ENCODE assay signal across 8 cellular contexts in the genomic region with DNA sequence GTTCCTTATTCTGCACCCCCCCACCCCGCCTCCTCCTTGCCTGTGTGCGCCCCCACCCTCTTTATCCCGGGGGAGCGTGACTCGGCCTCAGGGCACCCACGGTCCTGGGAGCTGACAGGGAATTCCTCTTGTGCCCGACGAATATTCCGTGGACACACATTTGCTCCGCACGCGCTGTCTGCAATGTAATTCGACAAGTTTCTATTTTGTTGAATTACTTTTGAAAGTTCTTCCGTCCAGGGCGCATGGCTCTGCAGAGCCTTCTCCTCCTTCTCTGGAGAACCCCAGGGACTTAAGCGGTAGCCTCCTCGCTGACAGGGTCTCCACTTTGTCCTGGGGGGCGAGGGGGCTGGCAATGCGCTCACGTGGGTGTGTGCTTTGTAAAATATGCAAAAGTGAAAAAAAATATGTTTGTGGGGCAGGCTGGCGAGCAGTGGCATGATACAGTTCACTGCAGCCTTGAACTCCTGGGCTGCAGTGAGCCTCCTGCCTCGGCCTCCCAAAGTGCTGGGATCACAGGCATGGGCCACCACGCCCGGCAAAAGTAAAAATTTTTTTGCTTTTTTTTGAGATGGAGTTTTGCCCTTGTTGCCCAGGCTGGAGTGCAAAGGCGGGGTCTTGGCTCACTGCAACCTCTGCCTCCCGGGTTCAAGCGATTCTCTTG. TPM values are rescaled to one million over a fixed set of nuclear protein-coding genes. Genes with fewer than 3 reads are reported as not detected.
DNase-seq lines count a peak whose midpoint lies in the region; ATAC-seq, FAIRE-seq and TF ChIP-seq lines count a peak whose summit lies in the region.

No MANE protein-coding gene starts in this region.

- CTCF ChIA-PET in GM12878 (lab: Yijun Ruan, JAX), result interaction anchor here (0.7 to 1.0 kb wide), 2 partner anchors 10 to 19 kb away, joined by 3 to 5 read pairs; no protein-coding TSS in a partner anchor

- peaks cover 1% of the 10 kb centered on the region for H3K36me3 Mint-ChIP-seq in memory B cell

- intact Hi-C loops in heart left ventricle (cut with DNase I) (loop anchor here in 2 of 10 donors (10.0 kb wide), 2 partner anchors 98 to 652 kb away; a partner anchor contains a TSS), Right ventricle myocardium inferior (cut with DNase I) (loop anchor here (5.0 kb wide), 1 partner anchor 121 kb away; no protein-coding TSS in a partner anchor), GM12878 (cut with micrococcal nuclease; ENCODE audit: unreplicated experiment) (loop anchor here (5.0 to 10.0 kb wide), 2 partner anchors 366 to 932 kb away; a partner anchor contains a TSS)

- TF ChIP-seq CTCF in heart left ventricle (IDR thresholded peaks at IDR 0.05) (no peak), GM12878 (IDR thresholded peaks at IDR 0.05 in 2 of 3, conservative IDR thresholded peaks at IDR 0.05 in 1 of 3; ENCODE audit: control insufficient read depth in 2 of 3, extremely low read depth in 1 of 3, insufficient read depth in 1 of 3, low read depth in 3 of 3, low read length in 3 of 3) (no peak), upper lobe of left lung (IDR thresholded peaks at IDR 0.05) (no peak)

- peak overlapping the region; percentile 25 to 96 (median 92) for H3K4me3 ChIP-seq in heart left ventricle
- peak overlapping the region; percentile 73; the same call in 1 of the 2 replicates for H3K4me3 ChIP-seq in GM12878
- peak overlapping the region; percentile 72 to 96 (median 93) for H3K4me3 ChIP-seq in upper lobe of left lung

- in situ Hi-C loops in GM12878 (cut with MboI), result no loop called here

- POLR2A ChIA-PET in GM12878 (lab: Charles Lee), result interaction anchor here (0.8 to 1.8 kb wide), 4 partner anchors 11 to 124 kb away, joined by 3 to 7 read pairs (median 4); no protein-coding TSS in a partner anchor

- H3K27ac ChIP-seq in heart left ventricle (peak overlapping the region in 11 of 12 donors; percentile 59 to 95 (median 93)), GM12878 (ENCODE audit: control insufficient read depth, insufficient read depth) (no peak overlapping the region), upper lobe of left lung (peak overlapping the region; percentile 55 to 93 (median 90))

- SMC1A ChIA-PET in GM12878 (lab: Charles Lee; ENCODE audit: uncharacterized antibody, unreplicated experiment), result no interaction called here

- H3K79me2 ChIP-seq in GM12878 (ENCODE audit: control insufficient read depth, insufficient read depth, low read length), result peaks cover 43% of the 10 kb centered on the region

- H3K4me2 ChIP-seq in GM12878 (ENCODE audit: control insufficient read depth, insufficient read depth), result peak overlapping the region; percentile 100

- peak overlapping the region; percentile 30; the same call in 1 of the 2 replicates for H3K9ac ChIP-seq in GM12878 (ENCODE audit: control insufficient read depth, insufficient read depth, low read length)

- H3K36me3 ChIP-seq in heart left ventricle (peaks cover 0 to 6% (median 0%) of the 10 kb centered on the region in 9 donors), GM12878 (ENCODE audit: control insufficient read depth in 2 of 2, insufficient read depth in 2 of 2, low read length in 1 of 2) (no peaks in the 10 kb centered on the region), upper lobe of left lung (no peaks in the 10 kb centered on the region)

- no peaks in the 10 kb centered on the region for H3K9me3 Mint-ChIP-seq in memory B cell

- peak; percentile 69 for FAIRE-seq in GM12878 (lab: Jason Lieb, UNC)
- FAIRE-seq in GM19239 (lab: Jason Lieb, UNC), result no peak

- no peak for DNase-seq in heart left ventricle
- no peak for DNase-seq in Right ventricle myocardium inferior (ENCODE audit: missing footprints)
- DNase-seq in GM12878 (ENCODE audit: low read depth, low spot score), result no peak
- DNase-seq in memory B cell (ENCODE audit: low spot score in 2 of 2), result no peak
- DNase-seq in upper lobe of left lung, result no peak
- no peak for DNase-seq in GM19239 (ENCODE audit: insufficient read length, low spot score)
- DNase-seq in SW480 (ENCODE audit: low spot score), result no peak
- DNase-seq in GM03348 (ENCODE audit: low spot score), result no peak

- no TSS peak for BruUV-seq in GM12878 (replicated peaks; lab: Mats Ljungman, UMichigan)

- RAD21 ChIA-PET in GM12878 (lab: Charles Lee; ENCODE audit: unreplicated experiment), result interaction anchor here (0.7 to 2.0 kb wide), 5 partner anchors 19 to 365 kb away, joined by 3 to 6 read pairs (median 4); a partner anchor contains a TSS

- TF ChIP-seq POLR2A in heart left ventricle (IDR thresholded peaks at IDR 0.05) (no peak), GM12878 (IDR thresholded peaks at IDR 0.05; ENCODE audit: low read depth, low read length) (no peak), upper lobe of left lung (IDR thresholded peaks at IDR 0.05) (no peak)

- H3K4me1 ChIP-seq in heart left ventricle, result peaks cover 0 to 42% (median 27%) of the 10 kb centered on the region in 12 donors
- peaks cover 3% of the 10 kb centered on the region for H3K4me1 ChIP-seq in GM12878 (ENCODE audit: control insufficient read depth, insufficient read depth, low read length)
- peaks cover 24 to 38% (median 30%) of the 10 kb centered on the region in 4 donors for H3K4me1 ChIP-seq in upper lobe of left lung

- H3K9me3 ChIP-seq in heart left ventricle (no peaks in the 10 kb centered on the region), GM12878 (replicated peaks; ENCODE audit: control insufficient read depth, insufficient read depth, low read length) (no peaks in the 10 kb centered on the region), upper lobe of left lung (no peaks in the 10 kb centered on the region)

- peaks cover 25% of the 10 kb centered on the region for H3K4me1 Mint-ChIP-seq in memory B cell

- TF ChIP-seq EP300 in GM12878 (IDR thresholded peaks at IDR 0.05; ENCODE audit: borderline replicate concordance in 1 of 2, control insufficient read depth in 1 of 2, low read depth in 2 of 2, low read length in 2 of 2) (no peak), upper lobe of left lung (IDR thresholded peaks at IDR 0.05) (no peak)

- peak overlapping the region; percentile 79 for H3K4me3 Mint-ChIP-seq in memory B cell

- H4K20me1 ChIP-seq in GM12878 (ENCODE audit: control insufficient read depth, insufficient read depth), result 0 out of 2 replicates have a peak, but pooled peaks cover 4% of the 10 kb centered on the region

- no peak for TF ChIP-seq RAD21 in GM12878 (IDR thresholded peaks at IDR 0.05; ENCODE audit: insufficient read depth, low read depth, low read length)

- 27 to 38% (median 35%) methylated on average over 23 to 27 of the region's 27 CpGs for WGBS in heart left ventricle, 4 donors
- 18% methylated on average over 27 of the region's 27 CpGs for WGBS in GM12878 (ENCODE audit: insufficient coverage, insufficient replicate concordance, low lambda C conversion rate, missing lambda C conversion rate)
- 25 to 26% methylated on average over 25 to 27 of the region's 27 CpGs for WGBS in upper lobe of left lung, 2 donors

- no peak for ATAC-seq in heart left ventricle
- ATAC-seq in Right ventricle myocardium inferior, result no peak
- no peak for ATAC-seq in GM12878
- no peak for ATAC-seq in memory B cell (ENCODE audit: low read depth)
- no peak for ATAC-seq in upper lobe of left lung (ENCODE audit: low FRiP score in 2 of 2)

- H3K27ac Mint-ChIP-seq in memory B cell, result peak overlapping the region; percentile 53

- no peaks in the 10 kb centered on the region for H3K27me3 ChIP-seq in heart left ventricle
- no peaks in the 10 kb centered on the region; a peak in 3 of 4 replicates for H3K27me3 ChIP-seq in GM12878 (replicated peaks in 1 of 2; ENCODE audit: control insufficient read depth in 2 of 2, insufficient read depth in 2 of 2, low read length in 1 of 2)
- no peaks in the 10 kb centered on the region for H3K27me3 ChIP-seq in upper lobe of left lung

- no peaks in the 10 kb centered on the region for H3K27me3 Mint-ChIP-seq in memory B cell

- H2AFZ ChIP-seq in GM12878 (ENCODE audit: control insufficient read depth, low read depth, low read length), result peak overlapping the region; percentile 79

TF ChIP-seq in GM12878, 131 proteins besides CTCF, POLR2A, EP300 and RAD21 (continues in another document):
- TF ChIP-seq SP1 (IDR thresholded peaks at IDR 0.05; ENCODE audit: low read depth, low read length), result no peak
- TF ChIP-seq CEBPB (IDR thresholded peaks at IDR 0.05; ENCODE audit: borderline replicate concordance in 1 of 2, low read depth in 2 of 2, low read length in 2 of 2), result no peak

RNA-seq across cellular contexts. Expression of a gene that starts 0.6 kb away (rescaled TPM):
- 100 to 1,000 TPM in 6 of 9 donors, 10 to 100 TPM in 3; 78.2 to 178 (median 110) TPM for total RNA-seq in heart left ventricle
- polyA plus RNA-seq in heart left ventricle, result 100 to 1,000 TPM in 1 of 2 donors, 10 to 100 TPM in 1; 32.0 to 402 TPM
- total RNA-seq in Right ventricle myocardium inferior, result 125 TPM
- total RNA-seq in GM12878 (2013; cell fraction: nucleolus; rRNA removed), result 103 and 104 TPM in 2 replicates
- total RNA-seq in GM12878 (2014; rRNA removed), result 157 and 186 TPM in 2 replicates
- 214 and 240 TPM in 2 replicates for total RNA-seq in GM12878 (2014; rRNA removed; fragmentation: Illumina TruSeq; extraction: Trizol)
- 173 and 178 TPM in 2 replicates for total RNA-seq in GM12878 (2021)
- polyA plus RNA-seq in GM12878 (2011; ENCODE audit: low read depth), result 149 TPM
- polyA plus RNA-seq in GM12878 (2011; rRNA removed), result 185 and 251 TPM in 2 replicates
- polyA plus RNA-seq in GM12878 (2011; cell fraction: cytosol; rRNA removed), result 114 and 120 TPM in 2 replicates
- 70.3 and 71.0 TPM in 2 replicates for polyA plus RNA-seq in GM12878 (2011; cell fraction: nucleus; rRNA removed)
- 174 and 175 TPM in 2 replicates for polyA plus RNA-seq in GM12878 (2012)
- 233 and 243 TPM in 2 replicates for polyA plus RNA-seq in GM12878 (2014; fragmentation: Illumina TruSeq; extraction: Trizol)
- polyA plus RNA-seq in GM12878 (2014; fragmentation: Nextera tagmentation; extraction: Ambion mirVana), result 100 to 1,000 TPM; 180 to 234 TPM
- polyA plus RNA-seq in GM12878 (2014; rRNA removed), result 148 and 150 TPM in 2 replicates
- polyA plus RNA-seq in GM12878 (2016; fragmentation: Nextera tagmentation; extraction: Ambion mirVana), result 100 to 1,000 TPM; 520 to 526 TPM
- 108 and 113 TPM in 2 replicates for polyA minus RNA-seq in GM12878 (2011; rRNA and poly(A)+ RNA removed)
- 43.3 and 47.8 TPM in 2 replicates for polyA minus RNA-seq in GM12878 (2011; cell fraction: cytosol; rRNA and poly(A)+ RNA removed)
- 14.0 and 20.5 TPM in 2 replicates for polyA minus RNA-seq in GM12878 (2011; cell fraction: nucleus; rRNA and poly(A)+ RNA removed)
- 100 to 1,000 TPM in 4 of 6 donors, 10 to 100 TPM in 2; 32.5 to 209 (median 122) TPM for total RNA-seq in upper lobe of left lung
